8 cellular contexts compared by ENCODE assay signal in genomic region chr10:21525367-21526183, GRCh38. TPM values are rescaled to one million over a fixed set of nuclear protein-coding genes. Genes with fewer than 3 reads are reported as not detected.
DNase-seq lines count a peak whose midpoint lies in the region; ATAC-seq and TF ChIP-seq lines count a peak whose summit lies in the region.

Gene SKIDA1 (minus strand): TSS chr10:21525682. CDS start chr10:21517822, 7,860 bp downstream.

- H3K4me3 Mint-ChIP-seq in Caco-2 (ENCODE audit: unreplicated experiment) (peak within 1 kb of the TSS; percentile 88), naive B cell (peak within 1 kb of the TSS; percentile 88 to 98 (median 94))

- 3% methylated on average over 27 of the region's 64 CpGs for WGBS in suprapubic skin

- peak within 1 kb of the TSS; percentile 94 for H3K4me2 ChIP-seq in fibroblast of lung (ENCODE audit: extremely low read depth, insufficient read depth, low read length)

- H3K4me1 ChIP-seq in Caco-2 = peaks cover 30% of the 10 kb centered on the region
- H3K4me1 ChIP-seq in fibroblast of lung (ENCODE audit: control insufficient read depth, extremely low read depth, insufficient read depth, low read length) = no peaks in the 10 kb centered on the region
- peaks cover 40% of the 10 kb centered on the region for H3K4me1 ChIP-seq in suprapubic skin

- POLR2A ChIA-PET in Caco-2 (lab: Charles Lee) = interaction anchor here (0.6 to 4.4 kb wide), 6 partner anchors 9 to 478 kb away, joined by 3 to 47 read pairs (median 8); partner anchors contain the start of gene DNAJC1

- intact Hi-C loops in Caco-2 (cut with micrococcal nuclease; ENCODE audit: unreplicated experiment) = loop anchor here (1.0 to 5.0 kb wide), 5 partner anchors 8 to 428 kb away; no protein-coding TSS in a partner anchor

- H2AFZ ChIP-seq in fibroblast of lung (ENCODE audit: low read length) = peak within 1 kb of the TSS; percentile 79

- H3K9me3 ChIP-seq in Caco-2 (no peaks in the 10 kb centered on the region), fibroblast of lung (ENCODE audit: control insufficient read depth, insufficient read depth, low read depth, low read length) (no peaks in the 10 kb centered on the region), suprapubic skin (no peaks in the 10 kb centered on the region)

- H3K9me3 Mint-ChIP-seq in Caco-2 (ENCODE audit: unreplicated experiment) (no peaks in the 10 kb centered on the region), naive B cell (peaks cover 0 to 5% (median 1%) of the 10 kb centered on the region in 7 donors)

- H3K9ac ChIP-seq in fibroblast of lung (ENCODE audit: insufficient read depth, low read length) = peak within 1 kb of the TSS; percentile 61

- H3K36me3 Mint-ChIP-seq in Caco-2 (ENCODE audit: insufficient read depth, unreplicated experiment) (peaks cover 29% of the 10 kb centered on the region), naive B cell (peaks cover 0 to 18% of the 10 kb centered on the region in 2 donors)

- peak in 1 of 2 donors; percentile 21 for TF ChIP-seq POLR2A in suprapubic skin (IDR thresholded peaks at IDR 0.05)

- H3K27ac Mint-ChIP-seq in Caco-2 (ENCODE audit: unreplicated experiment) (peak within 1 kb of the TSS; percentile 98), naive B cell (peak within 1 kb of the TSS; percentile 75 to 97 (median 93))

- DNase-seq in Caco-2 (peak; percentile 96 to 97), OCI-M1 (lab: John Stamatoyannopoulos, UW) (peak; percentile 96), fibroblast of lung (ENCODE audit: low read depth in 2 of 2) (peak; percentile 96 to 97), naive B cell (peak; percentile 24), suprapubic skin (ENCODE audit: low spot score in 2 of 2) (peak in 1 of 2 donors; percentile 87)
- peak; percentile 75 for DNase-seq in Jurkat, Clone E6-1 (ENCODE audit: low read depth, low spot score)
- peak; percentile 38 to 42 for DNase-seq in activated T-helper 1 cell treated with anti-CD3 and anti-CD28 coated beads, Interleukin-2, amount 50 U/mL, for 16 hours (ENCODE audit: low read depth in 1 of 2, low spot score in 1 of 2)

- CTCF ChIA-PET in Caco-2 (lab: Charles Lee) = interaction anchor here (0.7 to 1.6 kb wide), 6 partner anchors 9 to 247 kb away, joined by 3 to 14 read pairs (median 5); no protein-coding TSS in a partner anchor

- peaks cover 31% of the 10 kb centered on the region for H3K4me1 Mint-ChIP-seq in Caco-2 (ENCODE audit: low read depth, unreplicated experiment)
- peaks cover 28 to 38% (median 28%) of the 10 kb centered on the region in 3 donors for H3K4me1 Mint-ChIP-seq in naive B cell

- no peaks in the 10 kb centered on the region for H4K20me1 ChIP-seq in fibroblast of lung (ENCODE audit: control insufficient read depth, extremely low read depth, insufficient read depth, low read length)

- H3K4me3 ChIP-seq in Caco-2 (ENCODE audit: low read depth, low read length) (peak within 1 kb of the TSS; percentile 70), fibroblast of lung (replicated peaks in 1 of 4; ENCODE audit: control extremely low read depth in 1 of 4, insufficient read depth in 1 of 4, low read depth in 3 of 4, low read length in 4 of 4) (peak within 1 kb of the TSS; percentile 54 to 75 (median 67)), suprapubic skin (peak within 1 kb of the TSS; percentile 67)
- peak within 1 kb of the TSS; percentile 68 for H3K4me3 ChIP-seq in Jurkat, Clone E6-1 (ENCODE audit: low read length)

- H3K36me3 ChIP-seq in Caco-2 (ENCODE audit: control insufficient read depth, insufficient read depth, low read length) (no peaks in the 10 kb centered on the region), fibroblast of lung (ENCODE audit: control insufficient read depth, insufficient read depth, low read length) (no peaks in the 10 kb centered on the region), suprapubic skin (no peaks in the 10 kb centered on the region)

- TF ChIP-seq CTCF in Caco-2 (IDR thresholded peaks at IDR 0.05; ENCODE audit: insufficient read depth in 1 of 2, low read depth in 1 of 2, low read length in 1 of 2, severe bottlenecking in 1 of 2, unreplicated experiment in 1 of 2) (no peak), fibroblast of lung (conservative IDR thresholded peaks at IDR 0.05 in 1 of 2, IDR thresholded peaks at IDR 0.05 in 1 of 2; ENCODE audit: low read depth in 1 of 2, low read length in 2 of 2) (no peak), suprapubic skin (IDR thresholded peaks at IDR 0.05) (no peak)

- H3K27ac ChIP-seq in fibroblast of lung (ENCODE audit: insufficient read depth, low read length) (peak within 1 kb of the TSS; percentile 93), suprapubic skin (peak within 1 kb of the TSS; percentile 98)

- no peaks in the 10 kb centered on the region for H3K27me3 ChIP-seq in Caco-2 (replicated peaks; ENCODE audit: control insufficient read depth, insufficient read depth, low read length)
- no peaks in the 10 kb centered on the region for H3K27me3 ChIP-seq in fibroblast of lung (ENCODE audit: control insufficient read depth, insufficient read depth, low read length)
- no peaks in the 10 kb centered on the region for H3K27me3 ChIP-seq in suprapubic skin

- H3K27me3 Mint-ChIP-seq in Caco-2 (ENCODE audit: insufficient read depth, unreplicated experiment) = no peaks in the 10 kb centered on the region
- peaks cover 45 to 59% (median 54%) of the 10 kb centered on the region in 3 donors for H3K27me3 Mint-ChIP-seq in naive B cell

- TF ChIP-seq EP300 in suprapubic skin (IDR thresholded peaks at IDR 0.05) = no peak

- no peaks in the 10 kb centered on the region for H3K79me2 ChIP-seq in fibroblast of lung (ENCODE audit: control insufficient read depth, insufficient read depth, low read length)

- ATAC-seq in GM21528 (IDR thresholded peaks at IDR 0.05; ENCODE audit: low FRiP score, unreplicated experiment) (peak; percentile 71), naive B cell (ENCODE audit: low read depth in 2 of 2) (peak; percentile 53 to 60)

- no TSS peak for BruUV-seq in Caco-2 (replicated peaks; lab: Mats Ljungman, UMichigan)

RNA-seq across cellular contexts. Expression of gene SKIDA1, which starts in this region (rescaled TPM):
- total RNA-seq in Caco-2 (2022) (5.7 and 6.3 TPM in 2 replicates), fibroblast of lung (0.50 and 0.51 TPM in 2 replicates), suprapubic skin (1 to 10 TPM in 2 of 4 donors, under 1 TPM in 2; 0.53 to 3.0 (median 1.2) TPM)
- polyA plus RNA-seq in Jurkat, Clone E6-1 (2012; ENCODE audit: insufficient read depth, insufficient read length) = 0.42 TPM
- polyA plus RNA-seq in fibroblast of lung (0.28 and 0.49 TPM in 2 replicates), naive B cell (ENCODE audit: low read depth in 6 of 6) (not detected)
- 0.16 and 0.73 TPM in 2 replicates for polyA plus RNA-seq in fibroblast of lung (2012)
- polyA minus RNA-seq in fibroblast of lung (ENCODE audit: low replicate concordance) = 0.15 and 1.1 TPM in 2 replicates

Comparison
In these comparisons a context has a peak if more than half of its experiments do, and no peak if none do; other contexts are left out.
1. Peak in DNase-seq and ATAC-seq in naive B cell; RNA of the gene not detected or under 1 TPM.